In the genomic region with DNA sequence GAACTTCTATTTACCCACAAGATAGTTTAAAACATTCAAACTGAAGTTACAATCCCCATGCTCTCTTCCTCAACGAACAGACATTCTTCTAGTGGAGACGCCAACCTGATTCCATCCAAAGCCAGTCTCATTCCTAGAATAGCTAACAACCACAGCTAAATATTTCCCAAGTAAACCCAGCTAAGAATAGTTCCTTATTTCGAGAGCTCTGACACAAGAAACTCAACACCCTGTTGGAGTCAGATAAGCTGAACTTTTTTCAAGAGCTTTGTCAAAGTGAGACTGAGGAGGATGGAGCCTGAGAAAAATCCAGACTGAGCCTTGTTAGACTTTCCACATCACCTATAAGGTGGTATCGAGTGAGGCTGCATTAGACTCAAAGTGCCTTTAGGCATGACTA, we compare ENCODE assay signal across 1 cellular context.
TF ChIP-seq lines count a peak whose summit lies in the region.

No MANE protein-coding gene starts in this region.

TF ChIP-seq in SK-N-SH, 30 proteins besides CTCF, POLR2A, EP300 and RAD21 (continued from another document):
- TF ChIP-seq, protein P1, sequence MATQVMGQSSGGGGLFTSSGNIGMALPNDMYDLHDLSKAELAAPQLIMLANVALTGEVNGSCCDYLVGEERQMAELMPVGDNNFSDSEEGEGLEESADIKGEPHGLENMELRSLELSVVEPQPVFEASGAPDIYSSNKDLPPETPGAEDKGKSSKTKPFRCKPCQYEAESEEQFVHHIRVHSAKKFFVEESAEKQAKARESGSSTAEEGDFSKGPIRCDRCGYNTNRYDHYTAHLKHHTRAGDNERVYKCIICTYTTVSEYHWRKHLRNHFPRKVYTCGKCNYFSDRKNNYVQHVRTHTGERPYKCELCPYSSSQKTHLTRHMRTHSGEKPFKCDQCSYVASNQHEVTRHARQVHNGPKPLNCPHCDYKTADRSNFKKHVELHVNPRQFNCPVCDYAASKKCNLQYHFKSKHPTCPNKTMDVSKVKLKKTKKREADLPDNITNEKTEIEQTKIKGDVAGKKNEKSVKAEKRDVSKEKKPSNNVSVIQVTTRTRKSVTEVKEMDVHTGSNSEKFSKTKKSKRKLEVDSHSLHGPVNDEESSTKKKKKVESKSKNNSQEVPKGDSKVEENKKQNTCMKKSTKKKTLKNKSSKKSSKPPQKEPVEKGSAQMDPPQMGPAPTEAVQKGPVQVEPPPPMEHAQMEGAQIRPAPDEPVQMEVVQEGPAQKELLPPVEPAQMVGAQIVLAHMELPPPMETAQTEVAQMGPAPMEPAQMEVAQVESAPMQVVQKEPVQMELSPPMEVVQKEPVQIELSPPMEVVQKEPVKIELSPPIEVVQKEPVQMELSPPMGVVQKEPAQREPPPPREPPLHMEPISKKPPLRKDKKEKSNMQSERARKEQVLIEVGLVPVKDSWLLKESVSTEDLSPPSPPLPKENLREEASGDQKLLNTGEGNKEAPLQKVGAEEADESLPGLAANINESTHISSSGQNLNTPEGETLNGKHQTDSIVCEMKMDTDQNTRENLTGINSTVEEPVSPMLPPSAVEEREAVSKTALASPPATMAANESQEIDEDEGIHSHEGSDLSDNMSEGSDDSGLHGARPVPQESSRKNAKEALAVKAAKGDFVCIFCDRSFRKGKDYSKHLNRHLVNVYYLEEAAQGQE (IDR thresholded peaks at IDR 0.05; ENCODE audit: low read depth, low read length), result no peak
- TF ChIP-seq TCF12 (IDR thresholded peaks at IDR 0.05) (peak; percentile 80), TAF1 (IDR thresholded peaks at IDR 0.05; ENCODE audit: borderline replicate concordance, low read depth, low read length) (no peak), YY1 (IDR thresholded peaks at IDR 0.05; ENCODE audit: low read depth) (peak; percentile 18; the same call in 1 of the 2 replicates), JUND (IDR thresholded peaks at IDR 0.05) (peak; percentile 27; the same call in 1 of the 2 replicates), RFX5 (IDR thresholded peaks at IDR 0.05; ENCODE audit: low read length) (no peak), MEF2A (IDR thresholded peaks at IDR 0.05; ENCODE audit: borderline replicate concordance, low read depth) (peak; percentile 92), FOXM1 (IDR thresholded peaks at IDR 0.05; ENCODE audit: low read depth) (no peak), EZH2phosphoT487 (IDR thresholded peaks at IDR 0.05; ENCODE audit: borderline replicate concordance, low read depth) (no peak), NFIC (IDR thresholded peaks at IDR 0.05; ENCODE audit: borderline replicate concordance) (peak; percentile 21; the same call in 1 of the 2 replicates), POLR2AphosphoS5 (IDR thresholded peaks at IDR 0.05; ENCODE audit: low read depth, low read length) (peak; percentile 57; the same call in 1 of the 2 replicates), MXI1 (IDR thresholded peaks at IDR 0.05; ENCODE audit: low read depth, low read length) (no peak), ELF1 (IDR thresholded peaks at IDR 0.05) (no peak), FOSL2 (IDR thresholded peaks at IDR 0.05; ENCODE audit: borderline replicate concordance, low read depth) (0 out of 2 replicates have a peak, but pooled peaks have one; percentile 1), RCOR1 (IDR thresholded peaks at IDR 0.05; ENCODE audit: low read length) (no peak), RXRA (IDR thresholded peaks at IDR 0.05; ENCODE audit: borderline replicate concordance, low read depth) (peak; percentile 28; the same call in 1 of the 2 replicates), GABPA (IDR thresholded peaks at IDR 0.05; ENCODE audit: low read depth) (no peak), FOXJ3 (CRISPR knock-in tag; IDR thresholded peaks at IDR 0.05) (no peak)
- TF ChIP-seq, protein P2, sequence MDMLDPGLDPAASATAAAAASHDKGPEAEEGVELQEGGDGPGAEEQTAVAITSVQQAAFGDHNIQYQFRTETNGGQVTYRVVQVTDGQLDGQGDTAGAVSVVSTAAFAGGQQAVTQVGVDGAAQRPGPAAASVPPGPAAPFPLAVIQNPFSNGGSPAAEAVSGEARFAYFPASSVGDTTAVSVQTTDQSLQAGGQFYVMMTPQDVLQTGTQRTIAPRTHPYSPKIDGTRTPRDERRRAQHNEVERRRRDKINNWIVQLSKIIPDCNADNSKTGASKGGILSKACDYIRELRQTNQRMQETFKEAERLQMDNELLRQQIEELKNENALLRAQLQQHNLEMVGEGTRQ (IDR thresholded peaks at IDR 0.05; ENCODE audit: borderline replicate concordance, low read depth, low read length), result no peak
- TF ChIP-seq, protein P3, sequence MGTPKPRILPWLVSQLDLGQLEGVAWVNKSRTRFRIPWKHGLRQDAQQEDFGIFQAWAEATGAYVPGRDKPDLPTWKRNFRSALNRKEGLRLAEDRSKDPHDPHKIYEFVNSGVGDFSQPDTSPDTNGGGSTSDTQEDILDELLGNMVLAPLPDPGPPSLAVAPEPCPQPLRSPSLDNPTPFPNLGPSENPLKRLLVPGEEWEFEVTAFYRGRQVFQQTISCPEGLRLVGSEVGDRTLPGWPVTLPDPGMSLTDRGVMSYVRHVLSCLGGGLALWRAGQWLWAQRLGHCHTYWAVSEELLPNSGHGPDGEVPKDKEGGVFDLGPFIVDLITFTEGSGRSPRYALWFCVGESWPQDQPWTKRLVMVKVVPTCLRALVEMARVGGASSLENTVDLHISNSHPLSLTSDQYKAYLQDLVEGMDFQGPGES (IDR thresholded peaks at IDR 0.05; ENCODE audit: low read depth, low read length), result no peak
- TF ChIP-seq, protein P4, sequence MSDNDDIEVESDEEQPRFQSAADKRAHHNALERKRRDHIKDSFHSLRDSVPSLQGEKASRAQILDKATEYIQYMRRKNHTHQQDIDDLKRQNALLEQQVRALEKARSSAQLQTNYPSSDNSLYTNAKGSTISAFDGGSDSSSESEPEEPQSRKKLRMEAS (IDR thresholded peaks at IDR 0.05; ENCODE audit: low read depth), result peak; percentile 47; the same call in 1 of the 2 replicates
- TF ChIP-seq, protein P5, sequence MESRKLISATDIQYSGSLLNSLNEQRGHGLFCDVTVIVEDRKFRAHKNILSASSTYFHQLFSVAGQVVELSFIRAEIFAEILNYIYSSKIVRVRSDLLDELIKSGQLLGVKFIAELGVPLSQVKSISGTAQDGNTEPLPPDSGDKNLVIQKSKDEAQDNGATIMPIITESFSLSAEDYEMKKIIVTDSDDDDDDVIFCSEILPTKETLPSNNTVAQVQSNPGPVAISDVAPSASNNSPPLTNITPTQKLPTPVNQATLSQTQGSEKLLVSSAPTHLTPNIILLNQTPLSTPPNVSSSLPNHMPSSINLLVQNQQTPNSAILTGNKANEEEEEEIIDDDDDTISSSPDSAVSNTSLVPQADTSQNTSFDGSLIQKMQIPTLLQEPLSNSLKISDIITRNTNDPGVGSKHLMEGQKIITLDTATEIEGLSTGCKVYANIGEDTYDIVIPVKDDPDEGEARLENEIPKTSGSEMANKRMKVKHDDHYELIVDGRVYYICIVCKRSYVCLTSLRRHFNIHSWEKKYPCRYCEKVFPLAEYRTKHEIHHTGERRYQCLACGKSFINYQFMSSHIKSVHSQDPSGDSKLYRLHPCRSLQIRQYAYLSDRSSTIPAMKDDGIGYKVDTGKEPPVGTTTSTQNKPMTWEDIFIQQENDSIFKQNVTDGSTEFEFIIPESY (IDR thresholded peaks at IDR 0.05; ENCODE audit: borderline replicate concordance, low read depth), result no peak
- TF ChIP-seq, protein P6, sequence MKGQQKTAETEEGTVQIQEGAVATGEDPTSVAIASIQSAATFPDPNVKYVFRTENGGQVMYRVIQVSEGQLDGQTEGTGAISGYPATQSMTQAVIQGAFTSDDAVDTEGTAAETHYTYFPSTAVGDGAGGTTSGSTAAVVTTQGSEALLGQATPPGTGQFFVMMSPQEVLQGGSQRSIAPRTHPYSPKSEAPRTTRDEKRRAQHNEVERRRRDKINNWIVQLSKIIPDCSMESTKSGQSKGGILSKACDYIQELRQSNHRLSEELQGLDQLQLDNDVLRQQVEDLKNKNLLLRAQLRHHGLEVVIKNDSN (IDR thresholded peaks at IDR 0.05; ENCODE audit: borderline replicate concordance, low read depth), result no peak
